ENCODE assay signal across 19 cellular contexts in the genomic region with DNA sequence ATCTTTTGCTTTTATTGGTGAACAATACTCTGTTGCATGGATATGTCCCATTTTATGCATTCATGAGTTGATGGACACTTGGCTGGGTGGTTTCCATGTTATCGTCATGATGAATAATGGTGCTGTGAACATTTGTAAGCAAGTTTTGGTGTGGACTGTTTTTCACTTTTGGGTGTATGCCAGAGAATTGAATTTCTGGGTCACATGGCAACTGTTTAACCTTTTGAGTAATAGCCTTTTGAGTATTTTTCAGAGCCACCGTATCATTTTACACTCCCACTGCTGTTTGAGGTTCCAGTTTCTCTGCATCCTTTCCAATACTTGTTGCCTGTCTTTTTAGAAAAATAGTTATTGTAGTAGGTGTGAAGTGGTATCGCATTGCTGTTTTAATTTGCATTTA.
A peak's percentile ranks its signal among the peaks of the same experiment; 100 is the strongest.
DNase-seq lines count a peak whose midpoint lies in the region; FAIRE-seq and TF ChIP-seq lines count a peak whose summit lies in the region.
"Had no signal": no experiment of that assay in that cellular context is flagged by ENCODE, and none has a peak within 500 bp of the region (broad histone marks: within the 10 kb centered on the region; RNA-seq: fewer than 3 reads in every experiment).

No MANE protein-coding gene starts in this region.

- intact Hi-C loops in posterior vena cava (cut with DNase I) = no loop called here

- TF ChIP-seq CTCF in fibroblast of pulmonary artery (IDR thresholded peaks at IDR 0.05; ENCODE audit: low read length, missing control alignments) (no peak), GM13977 (IDR thresholded peaks at IDR 0.05; ENCODE audit: extremely low read depth, insufficient read depth, missing control alignments) (no peak)

- peak; percentile 73 for FAIRE-seq in GM12891 (lab: Jason Lieb, UNC)
- FAIRE-seq: colon, H1 had no signal

- DNase-seq in GM12891 (ENCODE audit: insufficient read length, low spot score) = no peak
- peak; percentile 42 for DNase-seq in M059J (ENCODE audit: low read depth)
- peak; percentile 28 for DNase-seq in RPMI7951 (ENCODE audit: low read depth)
- DNase-seq in fibroblast of pulmonary artery (ENCODE audit: low read depth) = peak; percentile 34
- no peak for DNase-seq in GM13977 (ENCODE audit: low spot score)
- no peak for DNase-seq in posterior vena cava (ENCODE audit: low spot score)
- no peak for DNase-seq in erythroblast (lab: John Stamatoyannopoulos, UW)
- DNase-seq: activated CD4-positive, alpha-beta T cell treated with anti-CD3 and anti-CD28 coated beads for 1 hour; activated T-cell treated with anti-CD3 and anti-CD28 coated beads, Interleukin-2, amount 50 U/mL, for 1 hour; C1 segment of cervical spinal cord; DMS79 treated with DMSO at 0.1 percent for 48 hours; heart right ventricle; islet precursor cell; right cardiac atrium; SJCRH30; stimulated activated CD4-positive, alpha-beta T cell treated with anti-CD3 and anti-CD28 coated beads, Interleukin-1b, Interleukin-23, amount 100 ng/mL, for 48 hours had no signal

- in situ Hi-C loops in GM13977 (cut with MboI; ENCODE audit: low pct_unique_long_range_greater_than_20kb, low sequenced_read_pairs, unreplicated experiment) = no loop called here

- no peak overlapping the region for H3K4me3 ChIP-seq in fibroblast of pulmonary artery (replicated peaks; ENCODE audit: low read depth, low read length)
- H3K4me3 ChIP-seq: heart right ventricle, neural progenitor cell, SJCRH30 had no signal

- TF ChIP-seq POLR2A in GM12891 (IDR thresholded peaks at IDR 0.05; ENCODE audit: low read depth, low read length) = no peak
- no peak for TF ChIP-seq POLR2A in erythroblast (IDR thresholded peaks at IDR 0.05; ENCODE audit: low read length)

TF ChIP-seq in GM12891, 5 proteins besides CTCF, POLR2A, EP300 and RAD21:
- no peak for TF ChIP-seq SPI1 (IDR thresholded peaks at IDR 0.05; ENCODE audit: low read depth, low read length)
- no peak for TF ChIP-seq POU2F2 (IDR thresholded peaks at IDR 0.05; ENCODE audit: low read depth, low read length)
- TF ChIP-seq TAF1 (IDR thresholded peaks at IDR 0.05; ENCODE audit: low read depth, low read length) = no peak
- TF ChIP-seq PAX5 (IDR thresholded peaks at IDR 0.05; ENCODE audit: insufficient read depth, low read length, severe bottlenecking) = no peak

Comparison
In these comparisons a context has a peak if more than half of its experiments do, and no peak if none do; other contexts are left out.
1. DNase-seq: peak in M059J (single experiment), RPMI7951 (single experiment) and fibroblast of pulmonary artery (single experiment); none in GM12891 (single experiment), GM13977 (single experiment), posterior vena cava (single experiment) and erythroblast (0 of 2).